In the genomic region with DNA sequence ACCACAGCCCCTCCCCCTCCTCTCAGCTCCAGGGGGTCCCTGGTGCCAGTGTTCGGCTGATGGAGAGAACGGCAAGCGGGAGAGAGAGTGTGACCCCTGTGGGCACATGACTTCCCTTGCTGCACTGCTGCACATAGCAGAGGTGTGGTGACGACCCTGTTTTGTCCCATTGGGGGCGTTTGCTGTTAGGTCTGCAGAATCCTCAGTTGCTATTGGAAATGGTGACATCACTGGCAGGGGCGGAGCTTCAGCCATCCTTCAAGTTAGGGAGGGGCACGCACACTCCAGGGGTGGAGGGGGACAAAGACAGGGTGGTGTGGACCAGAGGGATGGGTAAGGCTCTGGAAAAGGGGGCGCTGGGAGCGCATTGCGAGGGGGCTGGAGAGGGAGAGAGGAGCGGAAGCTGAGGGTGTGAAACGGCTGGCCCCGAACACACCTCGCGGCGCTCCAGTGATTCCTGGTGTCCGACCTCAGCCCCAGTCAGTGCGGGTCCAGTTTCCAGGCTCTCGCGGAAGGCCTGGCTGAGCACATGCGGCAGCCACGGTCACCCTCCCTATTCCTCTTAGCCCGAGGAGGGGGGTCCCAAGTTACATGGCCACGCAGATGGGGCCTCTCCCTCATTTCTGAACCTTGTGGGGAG, we compare ENCODE assay signal across 13 cellular contexts. TPM values are rescaled to one million over a fixed set of nuclear protein-coding genes. Genes with fewer than 3 reads are reported as not detected.
A peak's percentile ranks its signal among the peaks of the same experiment; 100 is the strongest.
DNase-seq lines count a peak whose midpoint lies in the region; ATAC-seq and TF ChIP-seq lines count a peak whose summit lies in the region.
"Had no signal": no experiment of that assay in that cellular context is flagged by ENCODE, and none has a peak within 500 bp of the region (broad histone marks: within the 10 kb centered on the region; RNA-seq: fewer than 3 reads in every experiment).

No MANE protein-coding gene starts in this region.

- H3K79me2 ChIP-seq in osteoblast (ENCODE audit: insufficient read depth, low read length) = no peaks in the 10 kb centered on the region

- H3K27ac ChIP-seq in angular gyrus (ENCODE audit: low read depth, low read length) (peak overlapping the region; percentile 58), osteoblast (ENCODE audit: low read depth, low read length) (no peak overlapping the region), vagina (no peak overlapping the region)
- H3K27ac ChIP-seq: VCaP had no signal

- no peak for TF ChIP-seq EP300 in Ishikawa (IDR thresholded peaks at IDR 0.05; ENCODE audit: borderline replicate concordance)

- intact Hi-C loops in natural killer cell (cut with micrococcal nuclease) = no loop called here
- intact Hi-C loops in vagina (cut with DNase I) = no loop called here

- no peak for ATAC-seq in GM18520 (IDR thresholded peaks at IDR 0.05; ENCODE audit: unreplicated experiment)
- no peak for ATAC-seq in natural killer cell
- ATAC-seq: Panc1; stimulated activated memory B cell treated with anti-CD40 and anti-IgM and Interleukin-4, amounts not matched to agents 10 μg/mL and 1 μg/mL and 100 μg/mL, for 72 hours had no signal

- no peaks in the 10 kb centered on the region for H3K4me1 ChIP-seq in osteoblast (ENCODE audit: insufficient read depth, low read length)
- peaks cover 11% of the 10 kb centered on the region for H3K4me1 ChIP-seq in vagina

- DNase-seq in NCI-H2196 (lab: John Stamatoyannopoulos, UW; ENCODE audit: unreplicated experiment) (peak; percentile 40), NCI-H2196 treated with DMSO at 0.1 percent for 48 hours (lab: John Stamatoyannopoulos, UW; ENCODE audit: unreplicated experiment) (no peak), osteoblast (ENCODE audit: insufficient read length, low spot score, missing footprints) (peak; percentile 91), natural killer cell (no peak), vagina (ENCODE audit: extremely low spot score in 2 of 2) (no peak)

- no peak for TF ChIP-seq CTCF in osteoblast (IDR thresholded peaks at IDR 0.05; ENCODE audit: extremely low read depth, low read depth, low read length)
- TF ChIP-seq CTCF in natural killer cell (IDR thresholded peaks at IDR 0.05) = no peak
- TF ChIP-seq CTCF in vagina (IDR thresholded peaks at IDR 0.05) = no peak

- no peak overlapping the region for H3K27ac Mint-ChIP-seq in natural killer cell
- H3K27ac Mint-ChIP-seq: activated T-helper 2 cell treated with anti-CD3 and anti-CD28 coated beads, Interferon-gamma antibody, Interleukin-2, Interleukin-4, amounts not matched to agents 10 μg/mL and 5 μg/mL and 100 μg/mL, durations not matched to agents 14 hours and 24 hours and 36 hours; stimulated activated memory B cell treated with anti-CD40 and anti-IgM and Interleukin-4, amounts not matched to agents 10 μg/mL and 1 μg/mL and 100 μg/mL, for 72 hours had no signal

- no peak for TF ChIP-seq RAD21 in Ishikawa (IDR thresholded peaks at IDR 0.05; ENCODE audit: low read depth)

- peaks cover 48% of the 10 kb centered on the region for H3K27me3 ChIP-seq in osteoblast (ENCODE audit: insufficient read depth, low read length)
- no peaks in the 10 kb centered on the region for H3K27me3 ChIP-seq in vagina

- H2AFZ ChIP-seq in osteoblast (ENCODE audit: low read length) = no peak overlapping the region

- H3K4me3 Mint-ChIP-seq in natural killer cell = no peak overlapping the region
- H3K4me3 Mint-ChIP-seq: central memory CD8-positive, alpha-beta T cell; stimulated activated memory B cell treated with anti-CD40 and anti-IgM and Interleukin-4, amounts not matched to agents 10 μg/mL and 1 μg/mL and 100 μg/mL, for 72 hours had no signal

- no peak overlapping the region for H3K4me2 ChIP-seq in osteoblast (ENCODE audit: insufficient read depth, low read length)

- no peaks in the 10 kb centered on the region for H3K9me3 Mint-ChIP-seq in natural killer cell
- H3K9me3 Mint-ChIP-seq: activated T-helper 2 cell treated with anti-CD3 and anti-CD28 coated beads, Interferon-gamma antibody, Interleukin-2, Interleukin-4, amounts not matched to agents 10 μg/mL and 5 μg/mL and 100 μg/mL, durations not matched to agents 14 hours and 24 hours and 36 hours; central memory CD8-positive, alpha-beta T cell; stimulated activated memory B cell treated with anti-CD40 and anti-IgM and Interleukin-4, amounts not matched to agents 10 μg/mL and 1 μg/mL and 100 μg/mL, for 72 hours had no signal

- peaks cover 0 to 6% of the 10 kb centered on the region in 2 donors for H3K4me1 Mint-ChIP-seq in natural killer cell
- H3K4me1 Mint-ChIP-seq: central memory CD8-positive, alpha-beta T cell had no signal

- no peaks in the 10 kb centered on the region for H4K20me1 ChIP-seq in osteoblast (ENCODE audit: insufficient read depth, low read length)

- no peak for TF ChIP-seq POLR2A in vagina (IDR thresholded peaks at IDR 0.05)

- H3K27me3 Mint-ChIP-seq in natural killer cell (ENCODE audit: low read depth in 2 of 2) = peaks cover 17 to 31% of the 10 kb centered on the region in 2 donors

- no peaks in the 10 kb centered on the region for H3K36me3 ChIP-seq in osteoblast (ENCODE audit: insufficient read depth, low read length)
- H3K36me3 ChIP-seq in vagina = no peaks in the 10 kb centered on the region

- H3K36me3 Mint-ChIP-seq in natural killer cell = no peaks in the 10 kb centered on the region
- H3K36me3 Mint-ChIP-seq: stimulated activated memory B cell treated with anti-CD40 and anti-IgM and Interleukin-4, amounts not matched to agents 10 μg/mL and 1 μg/mL and 100 μg/mL, for 72 hours had no signal

- no peak overlapping the region for H3K4me3 ChIP-seq in osteoblast (ENCODE audit: insufficient read depth, low read length)
- H3K4me3 ChIP-seq in vagina = no peak overlapping the region

- H3K9me3 ChIP-seq in osteoblast (ENCODE audit: low read depth, low read length) (no peaks in the 10 kb centered on the region), vagina (no peaks in the 10 kb centered on the region)

TF ChIP-seq in Ishikawa, 13 proteins besides CTCF, POLR2A, EP300 and RAD21:
- TF ChIP-seq ZBTB7A (IDR thresholded peaks at IDR 0.05; ENCODE audit: low read depth) = peak; percentile 23; the same call in 1 of the 2 replicates
- TF ChIP-seq, protein P1, sequence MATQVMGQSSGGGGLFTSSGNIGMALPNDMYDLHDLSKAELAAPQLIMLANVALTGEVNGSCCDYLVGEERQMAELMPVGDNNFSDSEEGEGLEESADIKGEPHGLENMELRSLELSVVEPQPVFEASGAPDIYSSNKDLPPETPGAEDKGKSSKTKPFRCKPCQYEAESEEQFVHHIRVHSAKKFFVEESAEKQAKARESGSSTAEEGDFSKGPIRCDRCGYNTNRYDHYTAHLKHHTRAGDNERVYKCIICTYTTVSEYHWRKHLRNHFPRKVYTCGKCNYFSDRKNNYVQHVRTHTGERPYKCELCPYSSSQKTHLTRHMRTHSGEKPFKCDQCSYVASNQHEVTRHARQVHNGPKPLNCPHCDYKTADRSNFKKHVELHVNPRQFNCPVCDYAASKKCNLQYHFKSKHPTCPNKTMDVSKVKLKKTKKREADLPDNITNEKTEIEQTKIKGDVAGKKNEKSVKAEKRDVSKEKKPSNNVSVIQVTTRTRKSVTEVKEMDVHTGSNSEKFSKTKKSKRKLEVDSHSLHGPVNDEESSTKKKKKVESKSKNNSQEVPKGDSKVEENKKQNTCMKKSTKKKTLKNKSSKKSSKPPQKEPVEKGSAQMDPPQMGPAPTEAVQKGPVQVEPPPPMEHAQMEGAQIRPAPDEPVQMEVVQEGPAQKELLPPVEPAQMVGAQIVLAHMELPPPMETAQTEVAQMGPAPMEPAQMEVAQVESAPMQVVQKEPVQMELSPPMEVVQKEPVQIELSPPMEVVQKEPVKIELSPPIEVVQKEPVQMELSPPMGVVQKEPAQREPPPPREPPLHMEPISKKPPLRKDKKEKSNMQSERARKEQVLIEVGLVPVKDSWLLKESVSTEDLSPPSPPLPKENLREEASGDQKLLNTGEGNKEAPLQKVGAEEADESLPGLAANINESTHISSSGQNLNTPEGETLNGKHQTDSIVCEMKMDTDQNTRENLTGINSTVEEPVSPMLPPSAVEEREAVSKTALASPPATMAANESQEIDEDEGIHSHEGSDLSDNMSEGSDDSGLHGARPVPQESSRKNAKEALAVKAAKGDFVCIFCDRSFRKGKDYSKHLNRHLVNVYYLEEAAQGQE (IDR thresholded peaks at IDR 0.05; ENCODE audit: low read depth) = no peak

RNA-seq across cellular contexts. Expression of a gene that starts 0.8 kb away (rescaled TPM):
- total RNA-seq in osteoblast (not detected in 2 replicates), natural killer cell (not detected), vagina (0.74 TPM)

RNA-seq across cellular contexts. Expression of a gene that starts 23.6 kb away (rescaled TPM):
- 66.6 and 74.6 TPM in 2 replicates for total RNA-seq in osteoblast
- 100 to 1,000 TPM; 233 to 264 (median 251) TPM for total RNA-seq in natural killer cell
- total RNA-seq in vagina = 152 TPM

RNA-seq across cellular contexts. Expression of a gene that starts 31.7 kb away (rescaled TPM):
- total RNA-seq in osteoblast (not detected in 2 replicates), natural killer cell (not detected), vagina (not detected)

RNA-seq across cellular contexts. Expression of a gene that starts 33.7 kb away (rescaled TPM):
- not detected in 2 replicates for total RNA-seq in osteoblast
- not detected for total RNA-seq in natural killer cell
- total RNA-seq in vagina = not detected
- total RNA-seq: activated T-helper 2 cell treated with anti-CD3 and anti-CD28 coated beads, Interferon-gamma antibody, Interleukin-2, Interleukin-4, amounts not matched to agents 10 μg/mL and 5 μg/mL and 100 μg/mL, durations not matched to agents 14 hours and 24 hours and 36 hours had no signal

RNA-seq across cellular contexts. Expression of a gene that starts 50.2 kb away (rescaled TPM):
- 26.2 and 32.9 TPM in 2 replicates for total RNA-seq in osteoblast
- total RNA-seq in natural killer cell = 100 to 1,000 TPM; 146 to 172 (median 171) TPM
- 30.0 TPM for total RNA-seq in vagina

Comparison
In these comparisons a context has a peak if more than half of its experiments do, and no peak if none do; other contexts are left out.
1. DNase-seq: peak in NCI-H2196 (single experiment) and osteoblast (single experiment); none in NCI-H2196 treated with DMSO at 0.1 percent for 48 hours (single experiment), natural killer cell (single experiment) and vagina (0 of 2).